ENCODE assay signal across 8 cellular contexts in the genomic region with DNA sequence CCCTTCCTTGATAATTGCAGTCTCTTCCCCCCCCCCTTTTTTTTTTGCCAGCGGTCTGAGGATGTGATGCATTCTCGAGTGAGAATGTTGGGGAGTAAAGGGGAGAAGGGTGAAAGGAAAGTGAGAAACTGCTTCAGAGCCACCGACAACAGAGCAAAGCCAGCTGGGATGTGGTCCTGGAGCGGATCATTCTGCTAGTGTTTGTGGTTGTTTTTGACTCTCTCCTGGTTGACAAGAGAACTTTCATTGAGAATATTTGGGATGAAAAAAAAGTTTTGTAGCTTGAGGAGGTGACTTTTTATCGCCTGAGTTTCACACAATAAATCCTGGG. TPM values are rescaled to one million over a fixed set of nuclear protein-coding genes. Genes with fewer than 3 reads are reported as not detected.
A peak's percentile ranks its signal among the peaks of the same experiment; 100 is the strongest.
DNase-seq lines count a peak whose midpoint lies in the region; ATAC-seq, FAIRE-seq and TF ChIP-seq lines count a peak whose summit lies in the region.

No MANE protein-coding gene starts in this region.

- peaks cover 13% of the 10 kb centered on the region for H3K4me1 ChIP-seq in SJCRH30
- H3K4me1 ChIP-seq in gastrocnemius medialis = peaks cover 7 to 13% of the 10 kb centered on the region in 2 donors

- peak; percentile 86 for FAIRE-seq in GM19239 (lab: Jason Lieb, UNC)

- TF ChIP-seq POLR2A in gastrocnemius medialis (IDR thresholded peaks at IDR 0.05) = no peak

- H3K36me3 ChIP-seq in SJCRH30 (peaks cover 6% of the 10 kb centered on the region), gastrocnemius medialis (no peaks in the 10 kb centered on the region)

- H3K27ac ChIP-seq in SJCRH30 = peak overlapping the region; percentile 95
- H3K27ac ChIP-seq in gastrocnemius medialis = peak overlapping the region; percentile 90 to 98 (median 98)

- no peaks in the 10 kb centered on the region for H3K9me3 ChIP-seq in SJCRH30 (replicated peaks)
- no peaks in the 10 kb centered on the region for H3K9me3 ChIP-seq in gastrocnemius medialis

- H3K27me3 ChIP-seq in SJCRH30 (no peaks in the 10 kb centered on the region), gastrocnemius medialis (no peaks in the 10 kb centered on the region)

- TF ChIP-seq CTCF in fibroblast of mammary gland (conservative IDR thresholded peaks at IDR 0.05; ENCODE audit: control insufficient read depth, insufficient read depth, low read depth, low read length) (no peak), gastrocnemius medialis (IDR thresholded peaks at IDR 0.05 in 4 of 5, conservative IDR thresholded peaks at IDR 0.05 in 1 of 5) (no peak)

- ATAC-seq in gastrocnemius medialis = no peak
- ATAC-seq in GM18517 (IDR thresholded peaks at IDR 0.05; ENCODE audit: unreplicated experiment) = no peak

- in situ Hi-C loops in gastrocnemius medialis (cut with MboI; ENCODE audit: low sequenced_read_pairs in 4 of 4) = no loop called here

- H3K4me3 ChIP-seq in SJCRH30 (peak overlapping the region; percentile 98), fibroblast of mammary gland (ENCODE audit: control insufficient read depth, low read depth, low read length) (peak overlapping the region; percentile 85), gastrocnemius medialis (peak overlapping the region; percentile 96 to 100 (median 96))

- intact Hi-C loops in gastrocnemius medialis (cut with DNase I; ENCODE audit: low total_unique reads) = loop anchor here (5.0 to 10.0 kb wide), 2 partner anchors 121 to 271 kb away; partner anchors contain the start of gene CRLF3

- DNase-seq in GM19239 (ENCODE audit: insufficient read length, low spot score) (no peak), SJCRH30 (peak in 1 of 2 experiments; percentile 47), fibroblast of mammary gland (ENCODE audit: low read depth) (no peak), gastrocnemius medialis (no peak), kidney tubule cell (ENCODE audit: low spot score) (no peak), NCI-H1048 (lab: John Stamatoyannopoulos, UW) (no peak), DMS114 treated with DMSO at 0.1 percent for 48 hours (lab: John Stamatoyannopoulos, UW; ENCODE audit: unreplicated experiment) (no peak)

RNA-seq across cellular contexts. Expression of gene NF1, which starts 1.3 kb away (rescaled TPM):
- 48.3 and 57.0 TPM in 2 replicates for total RNA-seq in SJCRH30 (2014; rRNA removed; shearing (Covaris generic))
- total RNA-seq in gastrocnemius medialis = 10 to 100 TPM; 23.6 to 47.3 (median 32.0) TPM
